11 cellular contexts compared by ENCODE assay signal in genomic region chr2:211942153-211942552, GRCh38.
"Had no signal": no experiment of that assay in that cellular context is flagged by ENCODE, and none has a peak within 500 bp of the region (broad histone marks: within the 10 kb centered on the region; RNA-seq: fewer than 3 reads in every experiment).

No MANE protein-coding gene starts in this region.

- ATAC-seq: GM23338, HCT116 had no signal

- H3K4me1 ChIP-seq: HAP-1 had no signal

- H3K36me3 ChIP-seq: HAP-1 had no signal

- H3K9me3 ChIP-seq: HAP-1 had no signal

- H3K27ac ChIP-seq: GM23248 had no signal

- FAIRE-seq: H1, H54 had no signal

- H3K4me2 ChIP-seq: GM23338 had no signal

- H3K9ac ChIP-seq: GM23248 had no signal

- DNase-seq: GM23248, GOT3, H7, H9, HCEC 1CT, HFFc6 had no signal

- H3K4me3 ChIP-seq: GM23248, GM23338, HAP-1 had no signal
